ENCODE assay signal across 22 cellular contexts in genomic region chr1:24195874-24196273, GRCh38. TPM values are rescaled to one million over a fixed set of nuclear protein-coding genes. Genes with fewer than 3 reads are reported as not detected.
"Had no signal": no experiment of that assay in that cellular context is flagged by ENCODE, and none has a peak within 500 bp of the region (broad histone marks: within the 10 kb centered on the region; RNA-seq: fewer than 3 reads in every experiment).

No MANE protein-coding gene starts in this region.

- H3K27ac ChIP-seq: coronary artery, gastroesophageal sphincter, heart right ventricle, lower lobe of right lung, testis had no signal

- H3K9me3 ChIP-seq: gastroesophageal sphincter, heart right ventricle, lower lobe of right lung, testis had no signal

- H3K9me3 Mint-ChIP-seq: central memory CD8-positive, alpha-beta T cell; mesothelial cell of epicardium; nephron progenitor cell had no signal

- H3K4me2 ChIP-seq: smooth muscle cell had no signal

- H3K27ac Mint-ChIP-seq: mesothelial cell of epicardium; nephron progenitor cell; progenitor cell of endocrine pancreas; T-helper 2 cell treated with Interferon-gamma antibody and Interleukin-4, amounts not matched to agents 5 μg/mL and 100 μg/mL, for 36 hours had no signal

- H3K27me3 ChIP-seq: testis had no signal

- H3K27me3 Mint-ChIP-seq: central memory CD8-positive, alpha-beta T cell had no signal

- H3K36me3 Mint-ChIP-seq: mesothelial cell of epicardium had no signal

- H3K36me3 ChIP-seq: gastroesophageal sphincter, heart right ventricle, lower lobe of right lung had no signal

- H3K4me1 ChIP-seq: testis had no signal

- ATAC-seq: gastroesophageal sphincter; heart right ventricle; left colon; lower lobe of right lung; right cardiac atrium; stimulated activated naive CD8-positive, alpha-beta T cell treated with anti-CD3 and anti-CD28 coated beads, Interleukin-15, Interleukin-2, amounts not matched to agents 100 U/mL and 50 U/mL, for 24 hours had no signal

- H3K4me3 ChIP-seq: coronary artery, gastroesophageal sphincter, heart right ventricle, lower lobe of right lung, smooth muscle cell, testis had no signal

- H3K4me3 Mint-ChIP-seq: central memory CD8-positive, alpha-beta T cell; mesothelial cell of epicardium; nephron progenitor cell; T-helper 2 cell treated with Interferon-gamma antibody and Interleukin-4, amounts not matched to agents 5 μg/mL and 100 μg/mL, for 36 hours had no signal

- DNase-seq: activated CD4-positive, alpha-beta T cell treated with anti-CD3 and anti-CD28 coated beads, Interleukin-2, amount 50 U/mL, for 1 hour; activated CD4-positive, CD25-positive, alpha-beta regulatory T cell; activated CD8-positive, alpha-beta memory T cell treated with anti-CD3 and anti-CD28 coated beads for 24 hours; activated naive CD4-positive, alpha-beta T cell treated with anti-CD3 and anti-CD28 coated beads, Interleukin-2, amount 50 U/mL, for 16 hours; amniotic stem cell; heart right ventricle; left colon; lower lobe of right lung; nephron progenitor cell; right cardiac atrium; stimulated activated CD4-positive, alpha-beta T cell treated with anti-CD3 and anti-CD28 coated beads, Interleukin-4, amount 100 ng/mL, for 4 hours; stimulated activated CD8-positive, alpha-beta memory T cell treated with anti-CD3 and anti-CD28 coated beads, Interleukin-4, amount 100 ng/mL, for 48 hours; stimulated activated naive CD8-positive, alpha-beta T cell treated with anti-CD3 and anti-CD28 coated beads, Interleukin-15, Interleukin-2, amounts not matched to agents 100 U/mL and 50 U/mL, for 24 hours; testis had no signal

RNA-seq across cellular contexts. Expression of gene IL22RA1, which starts 52.9 kb away (rescaled TPM):
- total RNA-seq: urinary bladder had no signal
- polyA plus RNA-seq: smooth muscle cell had no signal
